In genomic region chr10:23314835-23315239, GRCh38 we compare ENCODE assay signal across 9 cellular contexts. TPM values are rescaled to one million over a fixed set of nuclear protein-coding genes. Genes with fewer than 3 reads are reported as not detected.
DNase-seq lines count a peak whose midpoint lies in the region; ATAC-seq, FAIRE-seq and TF ChIP-seq lines count a peak whose summit lies in the region.
"Had no signal": no experiment of that assay in that cellular context is flagged by ENCODE, and none has a peak within 500 bp of the region (broad histone marks: within the 10 kb centered on the region; RNA-seq: fewer than 3 reads in every experiment).

No MANE protein-coding gene starts in this region.

- ATAC-seq in GM19452 (IDR thresholded peaks at IDR 0.05; ENCODE audit: unreplicated experiment) (peak; percentile 58), GM21390 (IDR thresholded peaks at IDR 0.05; ENCODE audit: unreplicated experiment) (no peak)

- FAIRE-seq in urothelium cell line (lab: Jason Lieb, UNC): no peak

- DNase-seq in COLO668 (lab: John Stamatoyannopoulos, UW; ENCODE audit: unreplicated experiment): peak; percentile 17
- peak; percentile 63 for DNase-seq in NCI-H146 (lab: John Stamatoyannopoulos, UW)
- DNase-seq in epidermal melanocyte (ENCODE audit: insufficient read length, low spot score): peak; percentile 23
- peak; percentile 63 for DNase-seq in mucosa of gallbladder (ENCODE audit: low spot score)
- DNase-seq in urothelium cell line (ENCODE audit: low spot score): peak; percentile 33

- TF ChIP-seq CTCF in VCaP (conservative IDR thresholded peaks at IDR 0.05): peak; percentile 76

- no peak overlapping the region for H3K27ac ChIP-seq in VCaP

RNA-seq across cellular contexts. Expression of gene C10orf67, which starts 29.8 kb away (rescaled TPM):
- 0.14 TPM for total RNA-seq in mucosa of gallbladder
- total RNA-seq: subcutaneous adipose tissue had no signal
